Comparison of ENCODE assay signal across 15 cellular contexts in genomic region chr21:28642891-28643290, GRCh38.
"Had no signal": no experiment of that assay in that cellular context is flagged by ENCODE, and none has a peak within 500 bp of the region (broad histone marks: within the 10 kb centered on the region; RNA-seq: fewer than 3 reads in every experiment).

No MANE protein-coding gene starts in this region.

- H3K9me3 Mint-ChIP-seq: nephron progenitor cell had no signal

- H3K4me3 ChIP-seq: dorsolateral prefrontal cortex, psoas muscle, smooth muscle cell, tibial nerve had no signal

- DNase-seq: cortex of kidney; dorsolateral prefrontal cortex; effector CD8-positive, alpha-beta T cell; foreskin melanocyte; head of caudate nucleus; hippocampal formation; naive thymus-derived CD4-positive, alpha-beta T cell; nephron progenitor cell; psoas muscle; retina; stimulated activated CD4-positive, alpha-beta T cell treated with anti-CD3 and anti-CD28 coated beads, Interleukin-2, amount 100 ng/mL, for 48 hours had no signal

- H3K9me3 ChIP-seq: psoas muscle, tibial nerve had no signal

- ATAC-seq: naive thymus-derived CD4-positive, alpha-beta T cell; psoas muscle had no signal

- H3K27ac Mint-ChIP-seq: naive thymus-derived CD4-positive, alpha-beta T cell; nephron progenitor cell; stimulated activated naive CD8-positive, alpha-beta T cell treated with anti-CD3 and anti-CD28 coated beads, Interleukin-15, Interleukin-2, amounts not matched to agents 100 ng/mL and 50 ng/mL, for 24 hours had no signal

- H3K4me2 ChIP-seq: smooth muscle cell had no signal

- H3K27me3 ChIP-seq: dorsolateral prefrontal cortex, tibial nerve had no signal

- H3K4me3 Mint-ChIP-seq: central memory CD8-positive, alpha-beta T cell; naive thymus-derived CD4-positive, alpha-beta T cell; nephron progenitor cell; stimulated activated naive CD8-positive, alpha-beta T cell treated with anti-CD3 and anti-CD28 coated beads, Interleukin-15, Interleukin-2, amounts not matched to agents 100 ng/mL and 50 ng/mL, for 24 hours had no signal

- H3K27ac ChIP-seq: dorsolateral prefrontal cortex, psoas muscle, tibial nerve had no signal

- H3K4me1 Mint-ChIP-seq: nephron progenitor cell had no signal

- H3K4me1 ChIP-seq: psoas muscle, tibial nerve had no signal

- H3K27me3 Mint-ChIP-seq: central memory CD8-positive, alpha-beta T cell; naive thymus-derived CD4-positive, alpha-beta T cell; stimulated activated naive CD8-positive, alpha-beta T cell treated with anti-CD3 and anti-CD28 coated beads, Interleukin-15, Interleukin-2, amounts not matched to agents 100 ng/mL and 50 ng/mL, for 24 hours had no signal
